9 cellular contexts compared by ENCODE assay signal in the genomic region with DNA sequence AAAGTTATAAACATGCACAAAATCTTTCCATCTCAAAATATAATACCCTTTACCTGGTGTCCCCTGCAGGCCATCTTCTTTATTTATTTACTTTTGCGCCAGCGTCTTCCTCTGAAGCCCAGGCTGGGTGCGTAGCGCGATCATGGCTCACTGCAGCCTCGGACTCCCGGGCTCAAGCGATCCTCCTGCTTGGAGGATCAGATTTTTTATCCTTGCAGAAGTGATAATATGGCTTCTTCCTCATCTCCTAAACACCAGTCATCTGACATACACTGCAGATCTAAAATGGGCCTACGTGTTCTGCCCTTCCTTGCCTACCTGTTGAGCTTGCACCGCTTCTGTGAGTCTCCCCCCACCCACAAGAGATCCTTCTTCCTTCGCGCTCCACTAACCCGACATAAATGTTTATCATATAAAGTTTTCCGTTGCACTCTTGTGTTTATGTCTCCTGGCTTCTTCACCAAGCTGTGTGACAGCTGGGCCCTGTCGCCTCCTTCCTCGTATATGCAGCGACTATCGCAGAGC. TPM values are rescaled to one million over a fixed set of nuclear protein-coding genes. Genes with fewer than 3 reads are reported as not detected.
DNase-seq lines count a peak whose midpoint lies in the region; ATAC-seq and TF ChIP-seq lines count a peak whose summit lies in the region.
"Had no signal": no experiment of that assay in that cellular context is flagged by ENCODE, and none has a peak within 500 bp of the region (broad histone marks: within the 10 kb centered on the region; RNA-seq: fewer than 3 reads in every experiment).

No MANE protein-coding gene starts in this region.

- peak overlapping the region; percentile 81 for H3K4me3 ChIP-seq in ACC112 (ENCODE audit: low read depth, low read length)
- peak overlapping the region; percentile 70 to 86 for H3K4me3 ChIP-seq in duodenal mucosa (ENCODE audit: low read depth in 1 of 2, low read length in 2 of 2)

- peak overlapping the region; percentile 77; the same call in 1 of the 2 replicates for H3K27ac ChIP-seq in ACC112 (ENCODE audit: low read depth, low read length)
- peak overlapping the region; percentile 94 for H3K27ac ChIP-seq in KOPT-K1 (ENCODE audit: low read depth, low read length, poor library complexity, severe bottlenecking)
- H3K27ac ChIP-seq in duodenal mucosa (ENCODE audit: low read depth, low read length): peak overlapping the region; percentile 2

- H3K4me3 Mint-ChIP-seq in natural killer cell: no peak overlapping the region
- H3K4me3 Mint-ChIP-seq: neural crest cell had no signal

- H3K9ac ChIP-seq in duodenal mucosa (ENCODE audit: low read depth in 1 of 2, low read length in 2 of 2): peak overlapping the region; percentile 42 to 89

- H3K27me3 ChIP-seq in ACC112 (ENCODE audit: insufficient read depth, low read length) (no peaks in the 10 kb centered on the region), duodenal mucosa (ENCODE audit: control insufficient read depth in 1 of 2, insufficient read depth in 2 of 2, low read length in 2 of 2) (no peaks in the 10 kb centered on the region)

- H3K9me3 Mint-ChIP-seq in natural killer cell: no peaks in the 10 kb centered on the region
- H3K9me3 Mint-ChIP-seq: neural crest cell had no signal

- H3K27me3 Mint-ChIP-seq in natural killer cell (ENCODE audit: low read depth in 2 of 2): no peaks in the 10 kb centered on the region

- H3K36me3 ChIP-seq in ACC112 (ENCODE audit: insufficient read depth, low read length) (no peaks in the 10 kb centered on the region), KOPT-K1 (ENCODE audit: insufficient read depth, low read length) (peaks cover 30% of the 10 kb centered on the region), duodenal mucosa (ENCODE audit: control insufficient read depth in 1 of 2, insufficient read depth in 2 of 2, low read length in 2 of 2) (no peaks in the 10 kb centered on the region)

- peak overlapping the region; percentile 100 for H2AFZ ChIP-seq in ACC112 (ENCODE audit: low read length, unreplicated experiment)

- H3K79me2 ChIP-seq in ACC112 (ENCODE audit: control insufficient read depth, insufficient read depth, low read length, unreplicated experiment): peaks cover 41% of the 10 kb centered on the region

- H3K9me3 ChIP-seq in KOPT-K1 (ENCODE audit: insufficient read depth, low read length, poor library complexity, severe bottlenecking) (no peaks in the 10 kb centered on the region), duodenal mucosa (ENCODE audit: control insufficient read depth in 1 of 2, low read length in 2 of 2) (no peaks in the 10 kb centered on the region)

- H3K4me1 Mint-ChIP-seq in natural killer cell: peaks cover 14 to 17% of the 10 kb centered on the region in 2 donors

- H3K27ac Mint-ChIP-seq in natural killer cell: no peak overlapping the region

- no peak for DNase-seq in natural killer cell
- no peak for DNase-seq in CD1c-positive myeloid dendritic cell (ENCODE audit: extremely low spot score)
- no peak for DNase-seq in GM10266 (ENCODE audit: extremely low spot score)
- DNase-seq in activated gamma-delta T cell treated with Interleukin-2 at 50 U/mL for 16 hours: no peak

- intact Hi-C loops in natural killer cell (cut with micrococcal nuclease): loop anchor here (5.0 kb wide), 6 partner anchors 75 to 300 kb away; a partner anchor contains a TSS

- peak; percentile 20 for ATAC-seq in GM19351 (IDR thresholded peaks at IDR 0.05; ENCODE audit: unreplicated experiment)
- peak; percentile 1 to 9 (median 3) for ATAC-seq in natural killer cell

- TF ChIP-seq CTCF in natural killer cell (IDR thresholded peaks at IDR 0.05): no peak
- no peak for TF ChIP-seq CTCF in GM10266 (IDR thresholded peaks at IDR 0.05; ENCODE audit: control insufficient read depth, insufficient read depth, low read depth, missing control alignments)

- H3K4me1 ChIP-seq in ACC112 (ENCODE audit: control insufficient read depth, insufficient read depth, low read length, unreplicated experiment) (peaks cover 24% of the 10 kb centered on the region), duodenal mucosa (ENCODE audit: control insufficient read depth in 1 of 2, insufficient read depth in 2 of 2, low read length in 2 of 2) (peaks cover 15 to 20% of the 10 kb centered on the region in 2 donors)

- H3K36me3 Mint-ChIP-seq in natural killer cell: no peaks in the 10 kb centered on the region

RNA-seq across cellular contexts. Expression of a gene that starts 0.5 kb away (rescaled TPM):
- 100 to 1,000 TPM in 1 of 3 donors, 10 to 100 TPM in 2; 83.1 to 116 (median 93.0) TPM for total RNA-seq in natural killer cell

RNA-seq across cellular contexts. Expression of a gene that starts 32.8 kb away (rescaled TPM):
- total RNA-seq in natural killer cell: 1 to 10 TPM; 1.1 to 2.3 (median 1.5) TPM

Comparison
In these comparisons a context has a peak if more than half of its experiments do, and no peak if none do; other contexts are left out.
1. H3K27ac ChIP-seq: peak in every context shown above with its lines; median percentile 94 in KOPT-K1; 77 in ACC112; 2 in duodenal mucosa.